In genomic region chr3:188152660-188153497, GRCh38 we compare ENCODE assay signal across 8 cellular contexts. TPM values are rescaled to one million over a fixed set of nuclear protein-coding genes. Genes with fewer than 3 reads are reported as not detected.
DNase-seq lines count a peak whose midpoint lies in the region; ATAC-seq, FAIRE-seq and TF ChIP-seq lines count a peak whose summit lies in the region.

No MANE protein-coding gene starts in this region.

- no peaks in the 10 kb centered on the region for H3K9me3 ChIP-seq in Loucy (ENCODE audit: insufficient read depth, low read depth, low read length)
- no peaks in the 10 kb centered on the region for H3K9me3 ChIP-seq in heart left ventricle
- H3K9me3 ChIP-seq in parathyroid adenoma (ENCODE audit: control insufficient read depth, low read length): no peaks in the 10 kb centered on the region

- H3K36me3 Mint-ChIP-seq in activated naive CD8-positive, alpha-beta T cell treated with anti-CD3 and anti-CD28 coated beads, Interleukin-2, amount 10 ng/mL, durations not matched to agents 7 days and 5 days: peaks cover 28% of the 10 kb centered on the region

- H3K4me3 Mint-ChIP-seq in activated naive CD8-positive, alpha-beta T cell treated with anti-CD3 and anti-CD28 coated beads, Interleukin-2, amount 10 ng/mL, durations not matched to agents 7 days and 5 days: peak overlapping the region; percentile 92

- H2AFZ ChIP-seq in Loucy (ENCODE audit: low read length) (peak overlapping the region; percentile 64), parathyroid adenoma (peak overlapping the region; percentile 84)

- no peaks in the 10 kb centered on the region for H3K9me2 ChIP-seq in Loucy (replicated peaks; ENCODE audit: low read depth, low read length)

- peak; percentile 36 for DNase-seq in D341Med (ENCODE audit: low spot score)
- DNase-seq in activated naive CD8-positive, alpha-beta T cell treated with anti-CD3 and anti-CD28 coated beads, Interleukin-2, amount 10 ng/mL, durations not matched to agents 7 days and 5 days: peak; percentile 39
- DNase-seq in heart left ventricle: peak in 3 of 5 donors; percentile 59 to 69 (median 63)
- no peak for DNase-seq in GM19239 (ENCODE audit: insufficient read length, low spot score)

- no peaks in the 10 kb centered on the region for H3K27me3 Mint-ChIP-seq in activated naive CD8-positive, alpha-beta T cell treated with anti-CD3 and anti-CD28 coated beads, Interleukin-2, amount 10 ng/mL, durations not matched to agents 7 days and 5 days

- H3K27ac ChIP-seq in heart left ventricle: peak overlapping the region; percentile 90 to 99 (median 97)
- peak overlapping the region; percentile 80 for H3K27ac ChIP-seq in parathyroid adenoma

- FAIRE-seq in GM19239 (lab: Jason Lieb, UNC): no peak

- H3K4me2 ChIP-seq in Loucy (ENCODE audit: low read depth, low read length, poor library complexity, severe bottlenecking) (peak overlapping the region; percentile 97), parathyroid adenoma (ENCODE audit: low read length) (peak overlapping the region; percentile 75)

- intact Hi-C loops in heart left ventricle (cut with DNase I): loop anchor here (2.0 to 10.0 kb wide), 13 partner anchors 91 to 802 kb away; partner anchors contain the start of gene BCL6 (in 5 of the 10)

- H3K9me3 Mint-ChIP-seq in activated naive CD8-positive, alpha-beta T cell treated with anti-CD3 and anti-CD28 coated beads, Interleukin-2, amount 10 ng/mL, durations not matched to agents 7 days and 5 days: peaks cover 5% of the 10 kb centered on the region

- no peaks in the 10 kb centered on the region for H3K36me3 ChIP-seq in Loucy (ENCODE audit: insufficient read depth, low read length)
- H3K36me3 ChIP-seq in heart left ventricle: no peaks in the 10 kb centered on the region
- H3K36me3 ChIP-seq in parathyroid adenoma (ENCODE audit: control insufficient read depth, insufficient read depth, low read length): no peaks in the 10 kb centered on the region

- 16 to 28% (median 19%) methylated on average over 18 to 27 of the region's 27 CpGs for WGBS in heart left ventricle, 4 donors

- H3K4me1 ChIP-seq in Loucy (ENCODE audit: insufficient read depth, low read length, poor library complexity, severe bottlenecking) (peaks cover 53% of the 10 kb centered on the region), heart left ventricle (peaks cover 0 to 49% (median 36%) of the 10 kb centered on the region in 12 donors), parathyroid adenoma (peaks cover 5% of the 10 kb centered on the region)

- H3K4me3 ChIP-seq in Loucy (ENCODE audit: low read length, poor library complexity, severe bottlenecking) (peak overlapping the region; percentile 82), heart left ventricle (peak overlapping the region; percentile 68 to 94 (median 86)), parathyroid adenoma (ENCODE audit: low read depth, low read length) (peak overlapping the region; percentile 85)

- no peak for ATAC-seq in activated naive CD8-positive, alpha-beta T cell treated with anti-CD3 and anti-CD28 coated beads, Interleukin-2, amount 10 ng/mL, durations not matched to agents 7 days and 5 days (ENCODE audit: low read depth)
- ATAC-seq in heart left ventricle (peak in 3 of 4 donors; percentile 14 to 30 (median 27)), GM21576 (IDR thresholded peaks at IDR 0.05; ENCODE audit: unreplicated experiment) (no peak), GM21423 (IDR thresholded peaks at IDR 0.05; ENCODE audit: unreplicated experiment) (no peak)

- peaks cover 6% of the 10 kb centered on the region; the same call in 1 of the 2 replicates for H3F3A ChIP-seq in Loucy (ENCODE audit: low read depth)

- H3K27ac Mint-ChIP-seq in activated naive CD8-positive, alpha-beta T cell treated with anti-CD3 and anti-CD28 coated beads, Interleukin-2, amount 10 ng/mL, durations not matched to agents 7 days and 5 days: peak overlapping the region; percentile 94

- TF ChIP-seq POLR2A in heart left ventricle (IDR thresholded peaks at IDR 0.05): no peak

- peaks cover 52% of the 10 kb centered on the region for H3K79me2 ChIP-seq in Loucy (ENCODE audit: insufficient read depth, low read length)
- H3K79me2 ChIP-seq in parathyroid adenoma: no peaks in the 10 kb centered on the region

- no peaks in the 10 kb centered on the region for H3K27me3 ChIP-seq in Loucy (ENCODE audit: insufficient read depth, low read length, poor library complexity, severe bottlenecking)
- no peaks in the 10 kb centered on the region for H3K27me3 ChIP-seq in heart left ventricle
- H3K27me3 ChIP-seq in parathyroid adenoma (ENCODE audit: control insufficient read depth, insufficient read depth, low read length): no peaks in the 10 kb centered on the region

- no peaks in the 10 kb centered on the region for H4K20me1 ChIP-seq in Loucy (ENCODE audit: insufficient read depth, low read length, poor library complexity, severe bottlenecking)

- peak overlapping the region; percentile 94 for H3K9ac ChIP-seq in Loucy (ENCODE audit: low read depth, low read length, poor library complexity, severe bottlenecking)
- no peak overlapping the region for H3K9ac ChIP-seq in parathyroid adenoma

- H3K4me1 Mint-ChIP-seq in activated naive CD8-positive, alpha-beta T cell treated with anti-CD3 and anti-CD28 coated beads, Interleukin-2, amount 10 ng/mL, durations not matched to agents 7 days and 5 days: peaks cover 57% of the 10 kb centered on the region

- TF ChIP-seq CTCF in Loucy (conservative IDR thresholded peaks at IDR 0.05; ENCODE audit: low read length): no peak
- no peak for TF ChIP-seq CTCF in heart left ventricle (IDR thresholded peaks at IDR 0.05)
- TF ChIP-seq CTCF in parathyroid adenoma (IDR thresholded peaks at IDR 0.05): no peak

- POLR2A ChIA-PET in activated naive CD8-positive, alpha-beta T cell treated with anti-CD3 and anti-CD28 coated beads, Interleukin-2, amount 10 ng/mL, durations not matched to agents 7 days and 5 days (lab: Charles Lee): interaction anchor here (0.6 to 5.1 kb wide), 15 partner anchors 13 to 412 kb away, joined by 3 to 134 read pairs (median 4); partner anchors contain the start of gene BCL6

RNA-seq across cellular contexts. Expression of gene LPP, which starts 1.1 kb away (rescaled TPM):
- total RNA-seq in activated naive CD8-positive, alpha-beta T cell treated with anti-CD3 and anti-CD28 coated beads, Interleukin-2, amount 10 ng/mL, durations not matched to agents 7 days and 5 days: 10 to 100 TPM; 49.6 to 54.3 TPM
- 100 to 1,000 TPM in 6 of 9 donors, 10 to 100 TPM in 3; 76.6 to 178 (median 111) TPM for total RNA-seq in heart left ventricle
- 10 to 100 TPM in 1 of 2 donors, 1 to 10 TPM in 1; 9.2 to 20.5 TPM for polyA plus RNA-seq in heart left ventricle

Comparison
In these comparisons a context has a peak if more than half of its experiments do, and no peak if none do; other contexts are left out.
1. ATAC-seq: peak in heart left ventricle (3 of 4); none in activated naive CD8-positive, alpha-beta T cell treated with anti-CD3 and anti-CD28 coated beads, Interleukin-2, amount 10 ng/mL, durations not matched to agents 7 days and 5 days (single experiment), GM21576 (single experiment) and GM21423 (single experiment).
2. Peak in every context shown above with its lines, with median percentiles within 50 percentile points of each other: H3K4me3 ChIP-seq.